Comparison of ENCODE assay signal across 10 cellular contexts in the genomic region with DNA sequence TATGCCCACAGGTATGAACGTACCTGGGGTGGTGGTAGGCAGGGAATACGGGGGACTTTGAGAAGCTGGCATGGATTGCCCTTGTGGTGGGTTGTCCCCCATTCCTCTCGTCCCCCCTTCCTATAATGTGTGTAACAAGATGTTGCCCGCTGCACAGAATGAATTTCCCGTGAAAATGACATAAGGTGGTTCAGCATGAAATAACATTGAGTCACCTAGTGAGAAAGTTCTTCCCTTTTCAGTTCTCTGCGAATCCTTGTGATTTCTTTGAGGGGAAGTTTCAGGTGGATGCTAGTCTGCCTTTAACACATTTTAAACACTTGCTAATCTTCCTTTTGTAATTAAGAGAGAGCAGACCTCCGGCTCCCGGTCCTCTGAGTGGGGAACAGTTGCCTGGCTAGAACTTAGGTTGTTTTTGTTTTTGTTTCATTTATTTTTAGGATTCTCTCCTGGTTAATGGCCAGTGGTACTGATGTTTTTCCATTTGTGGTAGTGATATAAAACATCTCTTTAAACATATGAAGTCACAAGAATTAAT. TPM values are rescaled to one million over a fixed set of nuclear protein-coding genes. Genes with fewer than 3 reads are reported as not detected.
DNase-seq lines count a peak whose midpoint lies in the region; ATAC-seq and TF ChIP-seq lines count a peak whose summit lies in the region.
"Had no signal": no experiment of that assay in that cellular context is flagged by ENCODE, and none has a peak within 500 bp of the region (broad histone marks: within the 10 kb centered on the region; RNA-seq: fewer than 3 reads in every experiment).

No MANE protein-coding gene starts in this region.

- CTCF ChIA-PET in T-cell (lab: Charles Lee), result interaction anchor here (0.5 to 0.6 kb wide), 3 partner anchors 104 to 157 kb away, joined by 3 to 8 read pairs (median 3); no protein-coding TSS in a partner anchor

- H3K9me3 Mint-ChIP-seq in activated CD4-positive, alpha-beta T cell treated with anti-CD3 and anti-CD28 coated beads, Interleukin-2, amount 10 ng/mL, durations not matched to agents 24 days and 14 days, result no peaks in the 10 kb centered on the region
- H3K9me3 Mint-ChIP-seq in T-cell (no peaks in the 10 kb centered on the region), glutamatergic neuron (ENCODE audit: unreplicated experiment) (peaks cover 16% of the 10 kb centered on the region)

- H3K36me3 Mint-ChIP-seq in activated CD4-positive, alpha-beta T cell treated with anti-CD3 and anti-CD28 coated beads, Interleukin-2, amount 10 ng/mL, durations not matched to agents 24 days and 14 days (ENCODE audit: low read depth), result no peaks in the 10 kb centered on the region
- H3K36me3 Mint-ChIP-seq in T-cell, result peaks cover 14% of the 10 kb centered on the region
- H3K36me3 Mint-ChIP-seq in glutamatergic neuron (ENCODE audit: unreplicated experiment), result no peaks in the 10 kb centered on the region

- H3K27me3 Mint-ChIP-seq in activated CD4-positive, alpha-beta T cell treated with anti-CD3 and anti-CD28 coated beads, Interleukin-2, amount 10 ng/mL, durations not matched to agents 24 days and 14 days, result peaks cover 46% of the 10 kb centered on the region
- H3K27me3 Mint-ChIP-seq in T-cell (peaks cover 14 to 21% of the 10 kb centered on the region in 2 donors), glutamatergic neuron (ENCODE audit: unreplicated experiment) (peaks cover 10% of the 10 kb centered on the region)

- H3K4me1 Mint-ChIP-seq in activated CD4-positive, alpha-beta T cell treated with anti-CD3 and anti-CD28 coated beads, Interleukin-2, amount 10 ng/mL, durations not matched to agents 24 days and 14 days, result peaks cover 9% of the 10 kb centered on the region
- peaks cover 4 to 35% (median 21%) of the 10 kb centered on the region in 3 donors for H3K4me1 Mint-ChIP-seq in T-cell
- H3K4me1 Mint-ChIP-seq in glutamatergic neuron (ENCODE audit: low read depth, unreplicated experiment), result peaks cover 35% of the 10 kb centered on the region

- DNase-seq in activated CD4-positive, alpha-beta T cell treated with anti-CD3 and anti-CD28 coated beads, Interleukin-2, amount 10 ng/mL, durations not matched to agents 24 days and 14 days, result no peak
- no peak for DNase-seq in activated CD4-positive, alpha-beta T cell treated with anti-CD3 and anti-CD28 coated beads for 1 hour
- DNase-seq in T-cell (no peak), glutamatergic neuron (no peak), renal cortical epithelial cell (ENCODE audit: low read depth) (peak; percentile 63), AML-193 (lab: John Stamatoyannopoulos, UW) (no peak), activated gamma-delta T cell treated with Interleukin-2 at 50 U/mL for 16 hours (no peak), cortex of kidney (lab: John Stamatoyannopoulos, UW) (no peak)
- DNase-seq: HCEC 1CT, midbrain had no signal

- H3K4me3 Mint-ChIP-seq in activated CD4-positive, alpha-beta T cell treated with anti-CD3 and anti-CD28 coated beads, Interleukin-2, amount 10 ng/mL, durations not matched to agents 24 days and 14 days, result peak overlapping the region; percentile 80
- H3K4me3 Mint-ChIP-seq in T-cell (peak overlapping the region; percentile 75 to 82 (median 78)), glutamatergic neuron (ENCODE audit: unreplicated experiment) (peak overlapping the region; percentile 97)

- POLR2A ChIA-PET in T-cell (lab: Charles Lee), result interaction anchor here in 1 of 2 donors (0.7 kb wide), 1 partner anchor 115 kb away, joined by 3 read pairs; no protein-coding TSS in a partner anchor

- no peak overlapping the region for H3K27ac Mint-ChIP-seq in activated CD4-positive, alpha-beta T cell treated with anti-CD3 and anti-CD28 coated beads, Interleukin-2, amount 10 ng/mL, durations not matched to agents 24 days and 14 days
- H3K27ac Mint-ChIP-seq in T-cell, result no peak overlapping the region
- no peak overlapping the region for H3K27ac Mint-ChIP-seq in glutamatergic neuron (ENCODE audit: unreplicated experiment)

- no peak for ATAC-seq in T-cell (replicated peaks in 1 of 4)

- intact Hi-C loops in activated CD4-positive, alpha-beta T cell treated with anti-CD3 and anti-CD28 coated beads, Interleukin-2, amount 10 ng/mL, durations not matched to agents 24 days and 14 days (cut with micrococcal nuclease), result no loop called here

- no peak for TF ChIP-seq CTCF in glutamatergic neuron (IDR thresholded peaks at IDR 0.05; ENCODE audit: partially characterized antibody, unreplicated experiment)

RNA-seq across cellular contexts. Expression of gene RAP1GAP2, which starts 58.9 kb away (rescaled TPM):
- total RNA-seq in activated CD4-positive, alpha-beta T cell treated with anti-CD3 and anti-CD28 coated beads, Interleukin-2, amount 10 ng/mL, durations not matched to agents 24 days and 14 days, result 0.79 and 1.5 TPM in 2 replicates
- total RNA-seq in T-cell (10 to 100 TPM in 4 of 5 donors, 1 to 10 TPM in 1; 8.0 to 77.7 (median 13.3) TPM), glutamatergic neuron (ENCODE audit: unreplicated experiment) (86.0 TPM), renal cortical epithelial cell (11.1 and 15.9 TPM in 2 replicates)
